Comparison of ENCODE assay signal across 27 cellular contexts in genomic region chr14:78313499-78313898, GRCh38.
"Had no signal": no experiment of that assay in that cellular context is flagged by ENCODE, and none has a peak within 500 bp of the region (broad histone marks: within the 10 kb centered on the region; RNA-seq: fewer than 3 reads in every experiment).

No MANE protein-coding gene starts in this region.

- ATAC-seq: Panc1, Right ventricle myocardium inferior, SK-N-SH treated with all-trans-retinoic acid at 6 μM for 48 hours had no signal

- DNase-seq: Kasumi-1, MG63, NCI-H1048, NCI-H1092 treated with DMSO at 0.1 percent for 48 hours, NCI-H1105 treated with DMSO at 0.1 percent for 48 hours, NCI-H1417, NCI-H1436, NCI-H146, NCI-H187, NCI-H2029 treated with DMSO at 0.1 percent for 48 hours, NCI-H2081 treated with DMSO at 0.1 percent for 48 hours, NCI-H2107, NCI-H2171, NCI-H226, NCI-H446 treated with DMSO at 0.1 percent for 48 hours, NCI-H510A treated with DMSO at 0.1 percent for 48 hours, NCI-H524 treated with DMSO at 0.1 percent for 48 hours, NCI-H526 treated with DMSO at 0.1 percent for 48 hours, NCI-H774, PC-9, SHP77, SIG-M5, SJCRH30 had no signal

- FAIRE-seq: RCC 7860 had no signal
